Comparison of ENCODE assay signal across 31 cellular contexts in genomic region chr6:150744522-150745260, GRCh38.
"Had no signal": no experiment of that assay in that cellular context is flagged by ENCODE, and none has a peak within 500 bp of the region (broad histone marks: within the 10 kb centered on the region; RNA-seq: fewer than 3 reads in every experiment).

No MANE protein-coding gene starts in this region.

- ATAC-seq: activated CD8-positive, alpha-beta T cell treated with anti-CD3 and anti-CD28 coated beads for 36 hours; activated T-cell treated with anti-CD3 and anti-CD28 coated beads, Interleukin-2, amount 50 U/mL, for 72 hours; activated T-helper 17 cell treated with anti-CD3 and anti-CD28 coated beads, Interleukin-2, amount 50 U/mL, for 72 hours; body of pancreas; K562 had no signal

- H3K27me3 ChIP-seq: body of pancreas, breast epithelium, SJCRH30 had no signal

- H3K4me1 ChIP-seq: adrenal gland, body of pancreas, breast epithelium had no signal

- H3K27ac ChIP-seq: adrenal gland, body of pancreas, breast epithelium, PC-9, RWPE1, SJCRH30, SK-N-MC had no signal

- H3K9me3 Mint-ChIP-seq: activated CD4-positive, alpha-beta T cell treated with anti-CD3 and anti-CD28 coated beads, Interleukin-2, amount 10 ng/mL, durations not matched to agents 24 days and 14 days; activated CD8-positive, alpha-beta T cell treated with anti-CD3 and anti-CD28 coated beads for 36 hours; activated naive CD8-positive, alpha-beta T cell treated with anti-CD3 and anti-CD28 coated beads, Interleukin-2, amount 10 ng/mL, durations not matched to agents 7 days and 5 days; activated T-cell treated with anti-CD3 and anti-CD28 coated beads, Interleukin-2, amount 50 U/mL, for 72 hours; activated T-helper 17 cell treated with anti-CD3 and anti-CD28 coated beads, Interleukin-2, amount 50 U/mL, for 72 hours; T-helper 1 cell treated with Interleukin-12 subunit alpha and Interleukin-12 subunit beta and Interleukin-4 antibody, amounts not matched to agents 30 μg/mL and 1 μg/mL, for 36 hours; T-helper 2 cell treated with Interferon-gamma antibody and Interleukin-4, amounts not matched to agents 5 μg/mL and 100 μg/mL, for 36 hours had no signal

- H3K4me2 ChIP-seq: PC-9 had no signal

- DNase-seq: activated CD4-positive, alpha-beta T cell treated with anti-CD3 and anti-CD28 coated beads, Interleukin-2, amount 10 ng/mL, durations not matched to agents 24 days and 14 days; activated CD4-positive, alpha-beta T cell treated with anti-CD3 and anti-CD28 coated beads, Interleukin-2, amount 50 U/mL, for 4 hours; activated CD8-positive, alpha-beta T cell treated with anti-CD3 and anti-CD28 coated beads for 36 hours; activated effector memory CD4-positive, alpha-beta T cell treated with anti-CD3 and anti-CD28 coated beads, Interleukin-2, amount 50 U/mL, for 16 hours; activated naive CD4-positive, alpha-beta T cell; activated naive CD4-positive, alpha-beta T cell treated with anti-CD3 and anti-CD28 coated beads, Interleukin-2, amount 50 U/mL, for 16 hours; activated naive CD8-positive, alpha-beta T cell treated with anti-CD3 and anti-CD28 coated beads, Interleukin-2, amount 10 ng/mL, durations not matched to agents 7 days and 5 days; activated T-cell treated with anti-CD3 and anti-CD28 coated beads, Interleukin-2, amount 50 U/mL, for 1 hour; activated T-cell treated with anti-CD3 and anti-CD28 coated beads, Interleukin-2, amount 50 U/mL, for 72 hours; adrenal gland; body of pancreas; caudate nucleus; IMR-90; NCI-H1105 treated with DMSO at 0.1 percent for 48 hours; NCI-H1436; NCI-H1694; NCI-H1930; NCI-H2081 treated with DMSO at 0.1 percent for 48 hours; NCI-H226; NCI-H446 treated with DMSO at 0.1 percent for 48 hours; NCI-H524; PC-9; SHP77; SJCRH30 had no signal

- H3K27ac Mint-ChIP-seq: activated CD4-positive, alpha-beta T cell treated with anti-CD3 and anti-CD28 coated beads, Interleukin-2, amount 10 ng/mL, durations not matched to agents 24 days and 14 days; activated CD8-positive, alpha-beta T cell treated with anti-CD3 and anti-CD28 coated beads for 36 hours; activated naive CD8-positive, alpha-beta T cell treated with anti-CD3 and anti-CD28 coated beads, Interleukin-2, amount 10 ng/mL, durations not matched to agents 7 days and 5 days; activated T-cell treated with anti-CD3 and anti-CD28 coated beads, Interleukin-2, amount 50 U/mL, for 72 hours; activated T-helper 17 cell treated with anti-CD3 and anti-CD28 coated beads, Interleukin-2, amount 50 U/mL, for 72 hours; T-helper 1 cell treated with Interleukin-12 subunit alpha and Interleukin-12 subunit beta and Interleukin-4 antibody, amounts not matched to agents 30 μg/mL and 1 μg/mL, for 36 hours; T-helper 2 cell treated with Interferon-gamma antibody and Interleukin-4, amounts not matched to agents 5 μg/mL and 100 μg/mL, for 36 hours had no signal

- H3K36me3 Mint-ChIP-seq: activated naive CD8-positive, alpha-beta T cell treated with anti-CD3 and anti-CD28 coated beads, Interleukin-2, amount 10 ng/mL, durations not matched to agents 7 days and 5 days had no signal

- H3K9me3 ChIP-seq: adrenal gland, body of pancreas, breast epithelium, SJCRH30 had no signal

- H3K4me3 ChIP-seq: adrenal gland, body of pancreas, breast epithelium, K562, PC-9, SJCRH30, SK-N-MC had no signal

- H3K4me1 Mint-ChIP-seq: activated CD4-positive, alpha-beta T cell treated with anti-CD3 and anti-CD28 coated beads, Interleukin-2, amount 10 ng/mL, durations not matched to agents 24 days and 14 days; activated naive CD8-positive, alpha-beta T cell treated with anti-CD3 and anti-CD28 coated beads, Interleukin-2, amount 10 ng/mL, durations not matched to agents 7 days and 5 days; activated T-helper 17 cell treated with anti-CD3 and anti-CD28 coated beads, Interleukin-2, amount 50 U/mL, for 72 hours had no signal

- H2AFZ ChIP-seq: PC-9 had no signal

- H3K36me3 ChIP-seq: adrenal gland, breast epithelium, SJCRH30 had no signal

- H3K4me3 Mint-ChIP-seq: activated CD4-positive, alpha-beta T cell treated with anti-CD3 and anti-CD28 coated beads, Interleukin-2, amount 10 ng/mL, durations not matched to agents 24 days and 14 days; activated CD8-positive, alpha-beta T cell treated with anti-CD3 and anti-CD28 coated beads for 36 hours; activated naive CD8-positive, alpha-beta T cell treated with anti-CD3 and anti-CD28 coated beads, Interleukin-2, amount 10 ng/mL, durations not matched to agents 7 days and 5 days; activated T-cell treated with anti-CD3 and anti-CD28 coated beads, Interleukin-2, amount 50 U/mL, for 72 hours; activated T-helper 17 cell treated with anti-CD3 and anti-CD28 coated beads, Interleukin-2, amount 50 U/mL, for 72 hours; T-helper 1 cell treated with Interleukin-12 subunit alpha and Interleukin-12 subunit beta and Interleukin-4 antibody, amounts not matched to agents 30 μg/mL and 1 μg/mL, for 36 hours; T-helper 2 cell treated with Interferon-gamma antibody and Interleukin-4, amounts not matched to agents 5 μg/mL and 100 μg/mL, for 36 hours had no signal
